Comparison of ENCODE assay signal across 27 cellular contexts in the genomic region with DNA sequence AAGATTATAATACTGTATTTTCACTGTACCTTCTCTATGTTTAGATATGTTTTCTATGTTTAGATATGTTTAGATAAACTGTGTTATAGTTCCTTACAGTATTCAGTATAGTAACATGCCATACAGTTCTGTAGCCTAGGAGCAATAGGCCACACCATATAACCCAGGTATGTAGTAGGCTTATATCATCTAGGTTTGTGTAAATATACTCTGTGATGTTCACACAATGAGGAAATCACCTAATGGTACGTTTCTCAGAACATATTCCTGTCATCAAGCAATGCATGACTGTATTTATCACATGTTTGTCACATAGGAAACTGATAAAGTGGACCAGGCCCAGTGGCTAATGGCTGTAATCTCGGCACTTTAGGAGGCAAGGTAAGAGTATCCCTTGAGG. TPM values are rescaled to one million over a fixed set of nuclear protein-coding genes. Genes with fewer than 3 reads are reported as not detected.
"Had no signal": no experiment of that assay in that cellular context is flagged by ENCODE, and none has a peak within 500 bp of the region (broad histone marks: within the 10 kb centered on the region; RNA-seq: fewer than 3 reads in every experiment).

No MANE protein-coding gene starts in this region.

- ATAC-seq: gastrocnemius medialis, heart right ventricle, left lung, lower lobe of right lung, sciatic nerve had no signal

- H3K36me3 ChIP-seq: colonic mucosa had no signal

- H3K9me3 Mint-ChIP-seq: memory B cell, mesothelial cell of epicardium, neural crest cell had no signal

- DNase-seq: colonic mucosa; dermis blood vessel endothelial cell; endodermal cell; gastrocnemius medialis; heart right ventricle; hypothalamus; islet precursor cell; left lung; lower lobe of right lung; posterior cingulate gyrus; stimulated activated CD4-positive, alpha-beta T cell treated with anti-CD3 and anti-CD28 coated beads, Interleukin-2, amount 100 ng/mL, for 24 hours; stimulated activated CD4-positive, alpha-beta T cell treated with anti-CD3 and anti-CD28 coated beads, Interleukin-4, amount 100 ng/mL, for 4 hours; stimulated activated naive CD4-positive, alpha-beta T cell; stomach; substantia nigra; transverse colon had no signal

- H3K4me3 Mint-ChIP-seq: endodermal cell, memory B cell, mesothelial cell of epicardium, neural crest cell had no signal

- H3K4me3 ChIP-seq: colonic mucosa, gastrocnemius medialis, heart right ventricle, left lung, lower lobe of right lung, stomach, thoracic aorta, transverse colon had no signal

- H3K4me1 ChIP-seq: colonic mucosa, gastrocnemius medialis, heart right ventricle, left lung, lower lobe of right lung, stomach, transverse colon had no signal

- H3K27me3 ChIP-seq: colonic mucosa, gastrocnemius medialis, heart right ventricle, left lung, stomach, transverse colon had no signal

- H3K27ac Mint-ChIP-seq: endodermal cell, memory B cell, mesothelial cell of epicardium had no signal

- H3K27me3 Mint-ChIP-seq: memory B cell had no signal

- H3K4me1 Mint-ChIP-seq: endodermal cell, memory B cell, neural crest cell had no signal

- H3K27ac ChIP-seq: colonic mucosa, gastrocnemius medialis, heart right ventricle, left lung, lower lobe of right lung, stomach, thoracic aorta, transverse colon had no signal

- H3K9me3 ChIP-seq: colonic mucosa, gastrocnemius medialis, heart right ventricle, left lung, lower lobe of right lung, stomach, thoracic aorta, transverse colon had no signal

RNA-seq across cellular contexts. Expression of gene MEP1B, which starts 54.2 kb away (rescaled TPM):
- total RNA-seq: dermis blood vessel endothelial cell, endodermal cell, left lung, lower lobe of right lung, mesothelial cell of epicardium, neural crest cell, osteocyte, pulmonary artery endothelial cell, sciatic nerve, skeletal muscle tissue, thoracic aorta, ureter had no signal
- polyA plus RNA-seq: esophagus, fibroblast of lung, heart right ventricle, stomach had no signal
